In the genomic region with DNA sequence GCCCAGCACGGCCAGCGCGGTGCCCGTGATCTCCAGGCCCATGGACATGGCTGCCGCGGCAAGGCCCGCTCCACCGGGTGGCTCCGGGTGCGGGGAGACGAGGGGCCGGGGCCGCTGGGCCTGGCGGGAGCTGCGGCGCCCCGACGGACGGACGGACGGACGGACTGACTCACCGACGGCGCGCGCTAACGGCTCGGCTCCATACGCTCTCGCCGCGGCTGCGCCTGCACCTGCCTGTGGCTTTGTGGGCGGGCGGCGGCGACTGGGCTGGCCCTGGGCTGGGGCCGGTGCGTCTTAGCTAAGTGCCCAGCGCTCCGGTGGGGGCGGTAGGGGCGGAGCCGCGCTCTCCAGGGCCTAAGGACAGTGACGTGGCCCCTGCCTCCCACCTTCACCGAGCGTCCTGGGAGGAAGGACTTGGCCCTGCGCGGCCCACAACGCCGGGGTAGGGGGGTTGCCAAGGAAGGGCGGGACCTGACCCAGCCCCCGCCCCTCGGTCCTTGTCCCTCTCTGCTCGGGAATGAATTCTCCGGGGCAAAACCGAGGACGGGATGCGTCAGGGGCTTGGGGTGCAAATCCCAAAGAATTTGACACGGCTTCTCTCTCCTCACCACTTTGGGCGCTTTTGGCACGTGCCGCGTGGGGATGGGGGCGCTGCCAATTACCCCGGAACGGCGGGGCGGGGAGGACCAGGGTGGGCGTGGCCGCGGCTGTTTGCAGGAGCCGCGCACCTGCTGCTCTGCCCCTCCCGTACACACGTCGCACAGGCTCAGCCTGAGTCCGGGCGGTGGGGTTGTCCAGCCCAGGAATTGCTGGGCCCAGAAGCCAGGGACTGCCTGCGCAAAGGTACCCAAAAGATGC, we compare ENCODE assay signal across 7 cellular contexts. TPM values are rescaled to one million over a fixed set of nuclear protein-coding genes. Genes with fewer than 3 reads are reported as not detected.
DNase-seq lines count a peak whose midpoint lies in the region; ATAC-seq, FAIRE-seq and TF ChIP-seq lines count a peak whose summit lies in the region.

A gene with protein sequence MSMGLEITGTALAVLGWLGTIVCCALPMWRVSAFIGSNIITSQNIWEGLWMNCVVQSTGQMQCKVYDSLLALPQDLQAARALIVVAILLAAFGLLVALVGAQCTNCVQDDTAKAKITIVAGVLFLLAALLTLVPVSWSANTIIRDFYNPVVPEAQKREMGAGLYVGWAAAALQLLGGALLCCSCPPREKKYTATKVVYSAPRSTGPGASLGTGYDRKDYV (minus strand): TSS at position 269 of the 858 bp plus-strand sequence. CDS start 221 bp downstream, at position 48.

- H3K4me3 Mint-ChIP-seq in astrocyte (ENCODE audit: unreplicated experiment): peak within 1 kb of the TSS; percentile 66

- H3K36me3 ChIP-seq in GM23248 (ENCODE audit: low read depth): no peaks in the 10 kb centered on the region
- no peaks in the 10 kb centered on the region for H3K36me3 ChIP-seq in astrocyte (ENCODE audit: insufficient read depth, low read length)
- no peaks in the 10 kb centered on the region for H3K36me3 ChIP-seq in thymus (ENCODE audit: control insufficient read depth, insufficient read depth)

- H4K20me1 ChIP-seq in GM23248 (ENCODE audit: insufficient read depth) (no peaks in the 10 kb centered on the region), astrocyte (ENCODE audit: insufficient read depth, low read length) (peaks cover 4% of the 10 kb centered on the region)

- no peak within 1 kb of the TSS for H3K27ac Mint-ChIP-seq in astrocyte (ENCODE audit: unreplicated experiment)

- TF ChIP-seq CTCF in astrocyte (IDR thresholded peaks at IDR 0.05; ENCODE audit: insufficient read depth, low read depth, low read length): no peak

- peaks cover 18% of the 10 kb centered on the region for H3K27me3 ChIP-seq in GM23248 (replicated peaks; ENCODE audit: insufficient read depth)
- peaks cover 19% of the 10 kb centered on the region for H3K27me3 ChIP-seq in astrocyte (ENCODE audit: insufficient read depth, low read length)
- H3K27me3 ChIP-seq in thymus (ENCODE audit: control insufficient read depth, insufficient read depth): peaks cover 36% of the 10 kb centered on the region

- H3K9me2 ChIP-seq in GM23248 (ENCODE audit: insufficient read depth): no peaks in the 10 kb centered on the region

- intact Hi-C loops in left colon (cut with DNase I, micrococcal nuclease): no loop called here

- no peaks in the 10 kb centered on the region for H3K79me2 ChIP-seq in GM23248 (ENCODE audit: insufficient read depth)
- no peaks in the 10 kb centered on the region for H3K79me2 ChIP-seq in astrocyte (ENCODE audit: insufficient read depth, low read length)

- 3% methylated on average over 47 to 52 of the region's 82 CpGs for WGBS in GM23248 (ENCODE audit: low coverage in 1 of 2, low lambda C conversion rate in 2 of 2, missing lambda C conversion rate in 2 of 2), 2 experiments
- WGBS in thymus: 2% methylated on average over 82 of the region's 82 CpGs

- no peak within 1 kb of the TSS for H3K9ac ChIP-seq in GM23248
- no peak within 1 kb of the TSS for H3K9ac ChIP-seq in astrocyte (ENCODE audit: low read length)

- no peaks in the 10 kb centered on the region for H3F3A ChIP-seq in GM23248 (ENCODE audit: insufficient read depth)

- peaks cover 5% of the 10 kb centered on the region for H3K36me3 Mint-ChIP-seq in astrocyte (ENCODE audit: low read depth, unreplicated experiment)

- H3K27ac ChIP-seq in GM23248: no peak within 1 kb of the TSS
- H3K27ac ChIP-seq in astrocyte (ENCODE audit: low read depth, low read length): no peak within 1 kb of the TSS
- H3K27ac ChIP-seq in thymus (ENCODE audit: low read depth): no peak within 1 kb of the TSS

- H3K4me3 ChIP-seq in GM23248 (peak within 1 kb of the TSS; percentile 35; the same call in 1 of the 2 replicates), astrocyte (ENCODE audit: insufficient read depth, low read depth, low read length) (peak within 1 kb of the TSS; percentile 39), thymus (ENCODE audit: low read length) (peak within 1 kb of the TSS; percentile 38)

- peak; percentile 40 for DNase-seq in GM23248
- peak; percentile 96 for DNase-seq in NCI-H2227 (lab: John Stamatoyannopoulos, UW; ENCODE audit: unreplicated experiment)
- peak; percentile 8 for DNase-seq in astrocyte (ENCODE audit: low read depth)
- peak; percentile 94 to 95 for DNase-seq in left colon
- no peak for DNase-seq in SKM-1 treated with dmso at 0.1 percent for 144 hours (lab: John Stamatoyannopoulos, UW; ENCODE audit: unreplicated experiment)

- H3K9me3 Mint-ChIP-seq in astrocyte (ENCODE audit: unreplicated experiment): peaks cover 3% of the 10 kb centered on the region

- peaks cover 21% of the 10 kb centered on the region for H3K27me3 Mint-ChIP-seq in astrocyte (ENCODE audit: low read depth, unreplicated experiment)

- ATAC-seq in left colon (peak; percentile 67), HG03354 (IDR thresholded peaks at IDR 0.05; ENCODE audit: poor library complexity, severe bottlenecking, unreplicated experiment) (no peak)

- H3K4me2 ChIP-seq in GM23248 (ENCODE audit: unreplicated experiment) (no peak within 1 kb of the TSS), astrocyte (ENCODE audit: low read length) (peak within 1 kb of the TSS; percentile 72)

- no peaks in the 10 kb centered on the region for H3K4me1 Mint-ChIP-seq in astrocyte (ENCODE audit: low read depth, unreplicated experiment)

- H3K9me3 ChIP-seq in GM23248 (ENCODE audit: low read depth) (no peaks in the 10 kb centered on the region), astrocyte (ENCODE audit: insufficient read depth, low read depth, low read length) (no peaks in the 10 kb centered on the region), thymus (ENCODE audit: control insufficient read depth) (peaks cover 1% of the 10 kb centered on the region)

- H3K4me1 ChIP-seq in GM23248 (ENCODE audit: insufficient read depth) (no peaks in the 10 kb centered on the region), astrocyte (ENCODE audit: insufficient read depth, low read length) (no peaks in the 10 kb centered on the region), thymus (ENCODE audit: control insufficient read depth, insufficient read depth, low read length) (peaks cover 6% of the 10 kb centered on the region)

- in situ Hi-C loops in GM23248 (cut with MboI): no loop called here

- FAIRE-seq in astrocyte (lab: Jason Lieb, UNC): no peak

- H2AFZ ChIP-seq in GM23248 (no peak within 1 kb of the TSS), astrocyte (ENCODE audit: low read depth, low read length) (peak within 1 kb of the TSS; percentile 39)

RNA-seq across cellular contexts. Expression of the gene that starts here (rescaled TPM):
- not detected in 2 replicates for total RNA-seq in GM23248 (2014; rRNA removed; shearing (Covaris generic))
- not detected in 2 replicates for polyA plus RNA-seq in GM23248 (2016; fragmentation: Nextera tagmentation; extraction: Ambion mirVana)
- 0.68 TPM in 1 of 2 replicates, not detected in the other for total RNA-seq in astrocyte
- total RNA-seq in left colon: 100 to 1,000 TPM; 566 to 781 TPM
- 20.9 TPM for polyA plus RNA-seq in thymus

Comparison
In these comparisons a context has a peak if more than half of its experiments do, and no peak if none do; other contexts are left out.
1. RNA of the gene that starts here (total RNA-seq): 566 to 781 TPM in left colon; 0.68 TPM in astrocyte and not detected in GM23248; every median in the first group is over 100 times any median in the second.
2. RNA of the gene that starts here (polyA plus RNA-seq): 20.9 TPM in thymus (single experiment); not detected in GM23248; every median in the first group is over 10 times any median in the second.
3. Peak in DNase-seq and H3K4me3 ChIP-seq in GM23248; RNA of the gene not detected or under 1 TPM.
4. Peak in DNase-seq, H3K4me3 ChIP-seq and H3K4me2 ChIP-seq in astrocyte; RNA of the gene not detected or under 1 TPM.
5. Peak in every context shown above with its lines, with median percentiles within 50 percentile points of each other: H3K4me3 ChIP-seq.